In the genomic region with DNA sequence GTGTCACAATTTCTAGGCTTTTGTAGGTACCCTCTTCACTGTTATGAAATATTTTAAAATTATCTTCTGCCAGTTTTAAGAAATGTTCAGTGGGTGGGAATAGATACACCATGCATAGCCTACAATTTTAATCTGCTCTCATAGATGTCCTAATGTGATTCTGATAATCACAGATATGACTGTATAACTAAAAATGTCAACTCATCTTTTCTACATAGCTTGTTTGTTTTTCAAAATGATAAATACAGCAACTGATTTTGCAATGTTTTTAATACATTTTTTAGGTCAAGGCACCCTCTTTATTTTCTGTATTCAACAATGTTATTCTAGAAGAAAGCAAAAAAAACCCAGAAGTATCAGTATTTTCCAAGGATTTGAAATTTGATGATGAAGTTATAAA, we compare ENCODE assay signal across 34 cellular contexts.
"Had no signal": no experiment of that assay in that cellular context is flagged by ENCODE, and none has a peak within 500 bp of the region (broad histone marks: within the 10 kb centered on the region; RNA-seq: fewer than 3 reads in every experiment).

No MANE protein-coding gene starts in this region.

- H3K9me3 ChIP-seq: MG63 had no signal

- H3K4me3 ChIP-seq: MG63 had no signal

- DNase-seq: Karpas-422, Kasumi-1, MG63, MM.1S, MV-4-11, NCI-H1048, NCI-H1092, NCI-H1092 treated with DMSO at 0.1 percent for 48 hours, NCI-H1105, NCI-H1417, NCI-H1417 treated with DMSO at 0.1 percent for 48 hours, NCI-H1436, NCI-H1436 treated with DMSO at 0.1 percent for 48 hours, NCI-H146, NCI-H1694, NCI-H1694 treated with DMSO at 0.1 percent for 48 hours, NCI-H187, NCI-H187 treated with DMSO at 0.1 percent for 48 hours, NCI-H1930, NCI-H2029, NCI-H2029 treated with DMSO at 0.1 percent for 48 hours, NCI-H2081, NCI-H2081 treated with DMSO at 0.1 percent for 48 hours, NCI-H2107, NCI-H2171, NCI-H2171 treated with DMSO at 0.1 percent for 48 hours, NCI-H2227 treated with DMSO at 0.1 percent for 48 hours, NCI-H226, NCI-H345, NCI-H446, NCI-H446 treated with DMSO at 0.1 percent for 48 hours, NCI-H510A, NCI-H510A treated with DMSO at 0.1 percent for 48 hours, NCI-H524 had no signal

- H3K36me3 ChIP-seq: MG63 had no signal

- H3K27me3 ChIP-seq: MG63 had no signal
